8 cellular contexts compared by ENCODE assay signal in genomic region chr4:173074501-173074946, GRCh38.
A peak's percentile ranks its signal among the peaks of the same experiment; 100 is the strongest.
DNase-seq lines count a peak whose midpoint lies in the region; TF ChIP-seq lines count a peak whose summit lies in the region.
"Had no signal": no experiment of that assay in that cellular context is flagged by ENCODE, and none has a peak within 500 bp of the region (broad histone marks: within the 10 kb centered on the region; RNA-seq: fewer than 3 reads in every experiment).

No MANE protein-coding gene starts in this region.

- no peak overlapping the region for H2AFZ ChIP-seq in H9 (ENCODE audit: low read length)

- no peak overlapping the region for H2BK12ac ChIP-seq in H9 (ENCODE audit: insufficient read length, low read depth, low read length)

- H3K79me2 ChIP-seq in H9 (ENCODE audit: insufficient read depth, low read length) = no peaks in the 10 kb centered on the region

- peaks cover 33 to 35% of the 10 kb centered on the region in 2 experiments for H3K4me1 Mint-ChIP-seq in H9

- H3K27ac ChIP-seq in H9 (ENCODE audit: insufficient read length, low read depth, low read length) = peak overlapping the region; percentile 96
- no peak overlapping the region for H3K27ac ChIP-seq in epithelial cell of prostate
- H3K27ac ChIP-seq: SJSA1 had no signal

- H3K36me3 Mint-ChIP-seq in H9 (ENCODE audit: insufficient read depth in 1 of 3, low read depth in 3 of 3) = peaks cover 16 to 44% (median 20%) of the 10 kb centered on the region in 3 experiments

- no peak overlapping the region for H3K14ac ChIP-seq in H9 (ENCODE audit: insufficient read depth, low read length)

- H3K23ac ChIP-seq in H9 (ENCODE audit: insufficient read length, low read depth, low read length) = no peak overlapping the region

- H3K4me1 ChIP-seq in H9 (ENCODE audit: insufficient read depth, low read length) = peaks cover 10% of the 10 kb centered on the region; the same call in 1 of the 2 replicates
- H3K4me1 ChIP-seq: SJSA1 had no signal

- no peaks in the 10 kb centered on the region for H3K27me3 ChIP-seq in H9 (ENCODE audit: insufficient read depth, low read length)

- H2BK5ac ChIP-seq in H9 (ENCODE audit: insufficient read length, low read length) = no peak overlapping the region

- no peak overlapping the region for H4K91ac ChIP-seq in H9 (ENCODE audit: insufficient read length, low read depth, low read length)

- WGBS in H9 (ENCODE audit: extremely low coverage, insufficient read length, low lambda C conversion rate) = no CpG with 5 or more reads among the region's 3 CpGs

- no peak overlapping the region for H2BK120ac ChIP-seq in H9 (ENCODE audit: low read depth, low read length, poor library complexity, severe bottlenecking)

- TF ChIP-seq CTCF in H9 (conservative IDR thresholded peaks at IDR 0.05) = no peak

- peak overlapping the region; percentile 25 for H3K4me2 ChIP-seq in H9 (ENCODE audit: insufficient read depth, insufficient read length, low read length)

- peak; percentile 88 for DNase-seq in H9
- peak; percentile 11 for DNase-seq in NK-92 (lab: John Stamatoyannopoulos, UW; ENCODE audit: unreplicated experiment)
- DNase-seq in epithelial cell of prostate (ENCODE audit: low read depth, low spot score) = peak; percentile 80
- DNase-seq in retina = peak; percentile 50
- no peak for DNase-seq in NCI-H510A treated with DMSO at 0.1 percent for 48 hours (lab: John Stamatoyannopoulos, UW)
- DNase-seq in stimulated activated CD4-positive, alpha-beta T cell treated with anti-CD3 and anti-CD28 coated beads, Interleukin-4, amount 100 ng/mL, for 1 hour = no peak
- no peak for DNase-seq in NCI-H187 treated with DMSO at 0.1 percent for 48 hours (lab: John Stamatoyannopoulos, UW)

- no peaks in the 10 kb centered on the region for H3K23me2 ChIP-seq in H9 (ENCODE audit: insufficient read length, low read depth, low read length, poor library complexity, severe bottlenecking)

- H3K9me3 ChIP-seq in H9 (ENCODE audit: control insufficient read depth, low read depth, low read length) = no peaks in the 10 kb centered on the region
- H3K9me3 ChIP-seq: SJSA1 had no signal

- H3K56ac ChIP-seq in H9 (ENCODE audit: insufficient read length, low read depth, low read length) = no peak overlapping the region

- no peaks in the 10 kb centered on the region for H3K79me1 ChIP-seq in H9 (ENCODE audit: insufficient read depth, low read depth, low read length, poor library complexity, severe bottlenecking)

- no peaks in the 10 kb centered on the region; the same call in 1 of the 2 replicates for H3K27me3 Mint-ChIP-seq in H9 (ENCODE audit: low read depth)

- H3K27ac Mint-ChIP-seq in H9 = peak overlapping the region; percentile 90 to 100 (median 100)

- H3K9me3 Mint-ChIP-seq in H9 = peaks cover 32 to 37% of the 10 kb centered on the region in 2 experiments

- H2BK15ac ChIP-seq in H9 (ENCODE audit: low read depth, low read length) = no peak overlapping the region

- H3K4ac ChIP-seq in H9 (ENCODE audit: low read depth, low read length) = no peak overlapping the region

- peak overlapping the region in 1 of 2 experiments; percentile 33; a peak in 3 of 5 replicates for H3K4me3 Mint-ChIP-seq in H9

- no peak overlapping the region for H4K8ac ChIP-seq in H9 (replicated peaks; ENCODE audit: insufficient read length, low read depth, low read length)

- H3K18ac ChIP-seq in H9 (ENCODE audit: insufficient read length, low read depth, low read length) = peak overlapping the region; percentile 89

- peak overlapping the region; percentile 85 for H4K5ac ChIP-seq in H9 (ENCODE audit: insufficient read length, low read depth, low read length)

- H3K9ac ChIP-seq in H9 (ENCODE audit: extremely low read depth, insufficient read length, low read length) = no peak overlapping the region

- H2BK20ac ChIP-seq in H9 (ENCODE audit: low read depth, low read length, poor library complexity, severe bottlenecking) = no peak overlapping the region

- H2AK5ac ChIP-seq in H9 (ENCODE audit: insufficient read length, low read length) = no peak overlapping the region

- H3T11ph ChIP-seq in H9 (ENCODE audit: low read length) = no peak overlapping the region

- H4K20me1 ChIP-seq in H9 (ENCODE audit: control insufficient read depth, insufficient read depth, insufficient read length) = no peaks in the 10 kb centered on the region

Comparison
In these comparisons a context has a peak if more than half of its experiments do, and no peak if none do; other contexts are left out.
1. DNase-seq: peak in H9 (single experiment), NK-92 (single experiment), epithelial cell of prostate (single experiment) and retina (single experiment); none in NCI-H510A treated with DMSO at 0.1 percent for 48 hours (single experiment), stimulated activated CD4-positive, alpha-beta T cell treated with anti-CD3 and anti-CD28 coated beads, Interleukin-4, amount 100 ng/mL, for 1 hour (single experiment) and NCI-H187 treated with DMSO at 0.1 percent for 48 hours (single experiment).